Comparison of ENCODE assay signal across 10 cellular contexts in the genomic region with DNA sequence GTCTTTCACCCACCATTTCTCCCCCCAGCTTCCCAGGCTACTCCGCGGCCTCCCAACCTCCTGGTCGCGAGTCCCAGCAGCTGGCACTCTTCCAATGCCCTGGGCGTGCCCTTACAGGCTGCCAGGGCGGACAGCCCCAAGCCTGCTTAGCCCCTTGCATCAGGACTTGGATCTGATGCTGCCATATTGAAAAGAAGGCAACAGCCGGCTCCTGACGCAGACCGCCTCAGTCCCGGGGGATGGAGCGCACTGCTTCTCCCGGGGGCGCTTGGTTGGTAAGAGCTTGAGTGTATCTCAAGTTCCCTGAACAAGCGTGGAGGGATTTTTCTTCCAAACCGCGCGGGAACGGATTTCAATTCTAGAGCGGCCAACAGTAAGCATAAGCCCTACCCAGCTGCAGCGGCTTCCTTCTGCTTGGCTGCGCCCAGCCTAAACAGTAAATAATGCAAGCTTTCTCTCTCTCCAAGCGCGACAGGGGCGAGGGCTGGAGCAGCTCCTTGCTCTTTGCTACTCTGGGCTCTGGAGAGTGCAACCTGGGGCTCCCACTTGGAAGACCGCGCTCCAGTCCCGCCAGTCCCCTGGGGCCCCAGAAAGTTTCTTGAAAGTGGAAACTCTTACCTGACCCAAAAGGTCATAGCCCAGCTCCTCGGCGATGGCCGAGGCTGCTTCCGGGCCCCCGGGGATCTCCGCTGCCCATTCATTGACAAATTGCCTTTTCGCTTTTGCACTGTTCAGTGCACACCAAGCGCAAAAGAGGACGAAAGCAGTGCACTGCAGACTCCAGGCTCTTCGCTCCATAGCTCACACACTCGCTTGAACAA. TPM values are rescaled to one million over a fixed set of nuclear protein-coding genes. Genes with fewer than 3 reads are reported as not detected.
DNase-seq lines count a peak whose midpoint lies in the region; ATAC-seq, FAIRE-seq and TF ChIP-seq lines count a peak whose summit lies in the region.
"Had no signal": no experiment of that assay in that cellular context is flagged by ENCODE, and none has a peak within 500 bp of the region (broad histone marks: within the 10 kb centered on the region; RNA-seq: fewer than 3 reads in every experiment).

No MANE protein-coding gene starts in this region.

- no peak overlapping the region for H3K27ac Mint-ChIP-seq in astrocyte (ENCODE audit: unreplicated experiment)
- no peak overlapping the region for H3K27ac Mint-ChIP-seq in T-helper 17 cell

- no peak for ATAC-seq in T-helper 17 cell

- no peaks in the 10 kb centered on the region for H3K9me2 ChIP-seq in neural cell (ENCODE audit: insufficient read depth, low read length)

- H3K4me3 Mint-ChIP-seq in astrocyte (ENCODE audit: unreplicated experiment) (peak overlapping the region; percentile 64), T-helper 17 cell (no peak overlapping the region)

- DNase-seq in DMS153 treated with DMSO at 0.1 percent for 48 hours (lab: John Stamatoyannopoulos, UW; ENCODE audit: unreplicated experiment), result peak; percentile 51
- peak; percentile 89 for DNase-seq in M059J (ENCODE audit: low read depth)
- peak; percentile 81 for DNase-seq in astrocyte (ENCODE audit: low read depth)
- DNase-seq in KG1 (lab: John Stamatoyannopoulos, UW), result no peak
- DNase-seq in glomerular visceral epithelial cell (ENCODE audit: extremely low spot score), result no peak
- no peak for DNase-seq in MV-4-11 (lab: John Stamatoyannopoulos, UW)
- no peak for DNase-seq in T-helper 17 cell

- peaks cover 15% of the 10 kb centered on the region for H3K4me1 Mint-ChIP-seq in astrocyte (ENCODE audit: low read depth, unreplicated experiment)
- peaks cover 7% of the 10 kb centered on the region for H3K4me1 Mint-ChIP-seq in T-helper 17 cell

- H3F3A ChIP-seq in neural cell (ENCODE audit: insufficient read depth, low read length, poor library complexity, severe bottlenecking), result no peaks in the 10 kb centered on the region

- H3K9me3 Mint-ChIP-seq in astrocyte (ENCODE audit: unreplicated experiment), result no peaks in the 10 kb centered on the region

- no peaks in the 10 kb centered on the region for H4K20me1 ChIP-seq in astrocyte (ENCODE audit: insufficient read depth, low read length)
- H4K20me1 ChIP-seq in neural cell (ENCODE audit: insufficient read depth), result no peaks in the 10 kb centered on the region

- H3K4me2 ChIP-seq in astrocyte (ENCODE audit: low read length), result peak overlapping the region; percentile 92
- H3K4me2 ChIP-seq in neural cell (ENCODE audit: low read length), result peak overlapping the region; percentile 89

- H3K27me3 Mint-ChIP-seq in astrocyte (ENCODE audit: low read depth, unreplicated experiment) (peaks cover 56% of the 10 kb centered on the region), T-helper 17 cell (peaks cover 56% of the 10 kb centered on the region)

- H3K36me3 ChIP-seq in astrocyte (ENCODE audit: insufficient read depth, low read length) (no peaks in the 10 kb centered on the region), neural cell (ENCODE audit: insufficient read depth, low read length) (no peaks in the 10 kb centered on the region)

- no peak for TF ChIP-seq EP300 in neural cell (conservative IDR thresholded peaks at IDR 0.05; ENCODE audit: poor library complexity, severe bottlenecking)

- no peaks in the 10 kb centered on the region for H3K9me3 ChIP-seq in astrocyte (ENCODE audit: insufficient read depth, low read depth, low read length)
- H3K9me3 ChIP-seq in neural cell (ENCODE audit: low read length), result no peaks in the 10 kb centered on the region
- H3K9me3 ChIP-seq in T-helper 17 cell (ENCODE audit: control insufficient read depth, low read length, poor library complexity, severe bottlenecking), result no peaks in the 10 kb centered on the region

- peak overlapping the region; percentile 55 for H2AFZ ChIP-seq in astrocyte (ENCODE audit: low read depth, low read length)
- peak overlapping the region; percentile 5 for H2AFZ ChIP-seq in neural cell (ENCODE audit: low read depth, low read length)

- H3K4me3 ChIP-seq in astrocyte (ENCODE audit: insufficient read depth, low read depth, low read length) (peak overlapping the region; percentile 59), neural cell (ENCODE audit: low read length) (peak overlapping the region; percentile 82)

- H3K79me2 ChIP-seq in astrocyte (ENCODE audit: insufficient read depth, low read length), result no peaks in the 10 kb centered on the region
- H3K79me2 ChIP-seq in neural cell (replicated peaks; ENCODE audit: insufficient read depth, low read length), result peaks cover 13% of the 10 kb centered on the region

- H3K4me1 ChIP-seq in astrocyte (ENCODE audit: insufficient read depth, low read length), result peaks cover 23% of the 10 kb centered on the region

- FAIRE-seq in astrocyte (lab: Jason Lieb, UNC), result no peak
- FAIRE-seq: G401.6 had no signal

- H3K27me3 ChIP-seq in astrocyte (ENCODE audit: insufficient read depth, low read length), result peaks cover 23% of the 10 kb centered on the region
- peaks cover 46% of the 10 kb centered on the region for H3K27me3 ChIP-seq in neural cell (ENCODE audit: insufficient read depth, low read depth, low read length)

- TF ChIP-seq RAD21 in neural cell (conservative IDR thresholded peaks at IDR 0.05), result peak; percentile 7

- H3K36me3 Mint-ChIP-seq in astrocyte (ENCODE audit: low read depth, unreplicated experiment) (no peaks in the 10 kb centered on the region), T-helper 17 cell (ENCODE audit: low read depth) (no peaks in the 10 kb centered on the region)

- H3K27ac ChIP-seq in astrocyte (ENCODE audit: low read depth, low read length) (peak overlapping the region; percentile 66), neural cell (ENCODE audit: low read length) (peak overlapping the region; percentile 70)
- H3K27ac ChIP-seq: VCaP had no signal

- TF ChIP-seq CTCF in astrocyte (IDR thresholded peaks at IDR 0.05; ENCODE audit: insufficient read depth, low read depth, low read length) (no peak), neural cell (IDR thresholded peaks at IDR 0.05; ENCODE audit: poor library complexity, severe bottlenecking) (no peak)

- H3K9ac ChIP-seq in astrocyte (ENCODE audit: low read length) (peak overlapping the region; percentile 70), neural cell (ENCODE audit: low read length) (peak overlapping the region; percentile 72)

TF ChIP-seq in neural cell, 6 proteins besides CTCF, POLR2A, EP300 and RAD21:
- TF ChIP-seq SMC3 (conservative IDR thresholded peaks at IDR 0.05; ENCODE audit: poor library complexity) (no peak), MXI1 (conservative IDR thresholded peaks at IDR 0.05; ENCODE audit: poor library complexity, severe bottlenecking) (peak; percentile 61), POLR2AphosphoS5 (IDR thresholded peaks at IDR 0.05) (peak; percentile 24)

RNA-seq across cellular contexts. Expression of gene PCSK1, which starts 0.6 kb away (rescaled TPM):
- total RNA-seq in M059J (2014; rRNA removed; shearing (Covaris generic)), result 1.5 and 3.1 TPM in 2 replicates
- 0.18 and 0.48 TPM in 2 replicates for total RNA-seq in astrocyte
- 21.7 and 27.2 TPM in 2 replicates for polyA plus RNA-seq in neural cell
- polyA minus RNA-seq in neural cell, result 48.5 and 54.4 TPM in 2 replicates
- total RNA-seq in T-helper 17 cell, result not detected

Comparison
In these comparisons a context has a peak if more than half of its experiments do, and no peak if none do; other contexts are left out.
1. DNase-seq: peak in DMS153 treated with DMSO at 0.1 percent for 48 hours (single experiment), M059J (single experiment) and astrocyte (single experiment); none in KG1 (single experiment), glomerular visceral epithelial cell (single experiment), MV-4-11 (single experiment) and T-helper 17 cell (0 of 3).